ENCODE assay signal across 7 cellular contexts in genomic region chr4:53563824-53564223, GRCh38. TPM values are rescaled to one million over a fixed set of nuclear protein-coding genes. Genes with fewer than 3 reads are reported as not detected.
A peak's percentile ranks its signal among the peaks of the same experiment; 100 is the strongest.
DNase-seq lines count a peak whose midpoint lies in the region; ATAC-seq, FAIRE-seq and TF ChIP-seq lines count a peak whose summit lies in the region.

No MANE protein-coding gene starts in this region.

- WGBS in sigmoid colon, 2 donors: 74 to 87% methylated on average over 4 of the region's 4 CpGs

- intact Hi-C loops in vagina (cut with DNase I): no loop called here
- intact Hi-C loops in sigmoid colon (cut with DNase I): no loop called here

- H3K4me3 Mint-ChIP-seq in activated naive CD8-positive, alpha-beta T cell treated with anti-CD3 and anti-CD28 coated beads, Interleukin-2, amount 50 U/mL, for 24 hours: no peak overlapping the region

- H3K27ac ChIP-seq in vagina (no peak overlapping the region), sigmoid colon (no peak overlapping the region)

- H3K4me1 ChIP-seq in vagina (peaks cover 6% of the 10 kb centered on the region), sigmoid colon (no peaks in the 10 kb centered on the region)

- peak; percentile 54 for ATAC-seq in HG02852 (IDR thresholded peaks at IDR 0.05; ENCODE audit: unreplicated experiment)
- peak; percentile 99 for ATAC-seq in activated naive CD8-positive, alpha-beta T cell treated with anti-CD3 and anti-CD28 coated beads, Interleukin-2, amount 50 U/mL, for 24 hours

- TF ChIP-seq EP300 in sigmoid colon (IDR thresholded peaks at IDR 0.05): no peak

- no peak overlapping the region for H3K27ac Mint-ChIP-seq in activated naive CD8-positive, alpha-beta T cell treated with anti-CD3 and anti-CD28 coated beads, Interleukin-2, amount 50 U/mL, for 24 hours

- H3K27me3 Mint-ChIP-seq in activated naive CD8-positive, alpha-beta T cell treated with anti-CD3 and anti-CD28 coated beads, Interleukin-2, amount 50 U/mL, for 24 hours: no peaks in the 10 kb centered on the region

- H3K36me3 ChIP-seq in vagina (no peaks in the 10 kb centered on the region), sigmoid colon (no peaks in the 10 kb centered on the region)

- TF ChIP-seq CTCF in vagina (IDR thresholded peaks at IDR 0.05) (no peak), sigmoid colon (IDR thresholded peaks at IDR 0.05) (no peak)

- H3K36me3 Mint-ChIP-seq in activated naive CD8-positive, alpha-beta T cell treated with anti-CD3 and anti-CD28 coated beads, Interleukin-2, amount 50 U/mL, for 24 hours (ENCODE audit: low read depth): no peaks in the 10 kb centered on the region

- H3K4me3 ChIP-seq in vagina: no peak overlapping the region
- no peak overlapping the region for H3K4me3 ChIP-seq in sigmoid colon

- DNase-seq in GM19239 (ENCODE audit: insufficient read length, low spot score): peak; percentile 22
- peak; percentile 15 for DNase-seq in activated naive CD8-positive, alpha-beta T cell treated with anti-CD3 and anti-CD28 coated beads, Interleukin-2, amount 50 U/mL, for 24 hours
- peak; percentile 52 for DNase-seq in stimulated activated CD4-positive, alpha-beta T cell treated with anti-CD3 and anti-CD28 coated beads, Interleukin-15, amount 100 ng/mL, for 24 hours
- DNase-seq in NOMO-1 treated with DMSO at 0.1 percent for 48 hours (lab: John Stamatoyannopoulos, UW; ENCODE audit: unreplicated experiment): no peak
- DNase-seq in vagina (ENCODE audit: extremely low spot score in 2 of 2): no peak
- DNase-seq in sigmoid colon: no peak

- H3K9me3 ChIP-seq in vagina (no peaks in the 10 kb centered on the region), sigmoid colon (no peaks in the 10 kb centered on the region)

- H3K27me3 ChIP-seq in vagina: no peaks in the 10 kb centered on the region
- H3K27me3 ChIP-seq in sigmoid colon: no peaks in the 10 kb centered on the region

- TF ChIP-seq POLR2A in vagina (IDR thresholded peaks at IDR 0.05) (no peak), sigmoid colon (IDR thresholded peaks at IDR 0.05) (no peak)

- no peaks in the 10 kb centered on the region for H3K9me3 Mint-ChIP-seq in activated naive CD8-positive, alpha-beta T cell treated with anti-CD3 and anti-CD28 coated beads, Interleukin-2, amount 50 U/mL, for 24 hours

- FAIRE-seq in GM19239 (lab: Jason Lieb, UNC): no peak

- H3K4me1 Mint-ChIP-seq in activated naive CD8-positive, alpha-beta T cell treated with anti-CD3 and anti-CD28 coated beads, Interleukin-2, amount 50 U/mL, for 24 hours: no peaks in the 10 kb centered on the region

RNA-seq across cellular contexts. Expression of gene LNX1, which starts 27.5 kb away (rescaled TPM):
- total RNA-seq in vagina: 11.8 TPM
- 1 to 10 TPM; 2.3 to 4.6 (median 2.6) TPM for total RNA-seq in sigmoid colon
- 1 to 10 TPM; 4.6 to 7.9 (median 4.8) TPM for polyA plus RNA-seq in sigmoid colon

Comparison
In these comparisons a context has a peak if more than half of its experiments do, and no peak if none do; other contexts are left out.
1. DNase-seq: peak in GM19239 (single experiment), activated naive CD8-positive, alpha-beta T cell treated with anti-CD3 and anti-CD28 coated beads, Interleukin-2, amount 50 U/mL, for 24 hours (single experiment) and stimulated activated CD4-positive, alpha-beta T cell treated with anti-CD3 and anti-CD28 coated beads, Interleukin-15, amount 100 ng/mL, for 24 hours (single experiment); none in NOMO-1 treated with DMSO at 0.1 percent for 48 hours (single experiment), vagina (0 of 2) and sigmoid colon (single experiment).